ENCODE assay signal across 22 cellular contexts in the genomic region with DNA sequence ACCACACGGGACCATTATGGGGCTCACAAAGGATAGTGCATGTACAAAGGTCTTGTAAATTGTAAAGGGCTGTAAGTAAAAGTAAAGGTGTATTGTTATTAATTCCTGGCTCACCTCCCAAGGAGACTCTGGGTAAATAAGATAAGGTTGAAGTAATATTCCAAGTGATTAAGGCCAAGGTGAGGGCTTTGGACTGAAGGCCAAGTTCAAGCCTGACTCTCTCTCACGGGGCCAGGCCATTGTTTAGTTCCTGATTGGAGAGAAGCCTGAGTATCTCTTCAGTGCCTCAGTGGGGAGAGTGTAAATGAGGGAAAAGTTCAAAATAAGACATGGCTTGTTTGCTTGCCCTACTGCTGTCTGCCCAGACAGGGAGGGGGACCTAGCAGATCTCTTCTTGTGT.
"Had no signal": no experiment of that assay in that cellular context is flagged by ENCODE, and none has a peak within 500 bp of the region (broad histone marks: within the 10 kb centered on the region; RNA-seq: fewer than 3 reads in every experiment).

No MANE protein-coding gene starts in this region.

- H3K27me3 ChIP-seq: stomach, thyroid gland, upper lobe of left lung had no signal

- H3K4me1 ChIP-seq: parathyroid adenoma, thyroid gland, upper lobe of left lung had no signal

- FAIRE-seq: frontal cortex, keratinocyte, urothelium cell line had no signal

- H3K27ac ChIP-seq: esophagus squamous epithelium, neutrophil, parathyroid adenoma, stomach, thyroid gland, upper lobe of left lung had no signal

- H3K36me3 ChIP-seq: esophagus squamous epithelium, neutrophil, stomach, thyroid gland, upper lobe of left lung had no signal

- H3K9ac ChIP-seq: parathyroid adenoma had no signal

- H3K4me3 ChIP-seq: esophagus squamous epithelium, lung, stomach, thyroid gland, upper lobe of left lung had no signal

- H3K79me2 ChIP-seq: parathyroid adenoma had no signal

- H3K9me3 ChIP-seq: esophagus squamous epithelium, neutrophil, stomach, thyroid gland, upper lobe of left lung had no signal

- ATAC-seq: left lobe of liver; natural killer cell treated with Interleukin-12 subunit alpha and Interleukin-12 subunit beta and Interleukin-15 and Interleukin-18, amount 100 ng/mL, for 72 hours; sciatic nerve; stimulated activated effector memory CD8-positive, alpha-beta T cell treated with anti-CD3 and anti-CD28 coated beads, Interleukin-12 subunit alpha, Interleukin-12 subunit beta, amount 100 ng/mL, for 72 hours had no signal

- DNase-seq: cerebellar nuclear complex; cortex of kidney; effector CD4-positive, alpha-beta T cell; erythroblast; esophagus squamous epithelium; naive B cell; stimulated activated CD4-positive, alpha-beta T cell treated with anti-CD3 and anti-CD28 coated beads, Interleukin-2, amount 100 ng/mL, for 24 hours; stimulated activated CD4-positive, alpha-beta T cell treated with anti-CD3 and anti-CD28 coated beads, Interleukin-4, amount 100 ng/mL, for 24 hours; stimulated activated naive CD4-positive, alpha-beta T cell treated with Interleukin-2 at 50 U/mL for 16 hours; stomach; thyroid gland; upper lobe of left lung had no signal

- H2AFZ ChIP-seq: parathyroid adenoma had no signal
